ENCODE assay signal across 8 cellular contexts in the genomic region with DNA sequence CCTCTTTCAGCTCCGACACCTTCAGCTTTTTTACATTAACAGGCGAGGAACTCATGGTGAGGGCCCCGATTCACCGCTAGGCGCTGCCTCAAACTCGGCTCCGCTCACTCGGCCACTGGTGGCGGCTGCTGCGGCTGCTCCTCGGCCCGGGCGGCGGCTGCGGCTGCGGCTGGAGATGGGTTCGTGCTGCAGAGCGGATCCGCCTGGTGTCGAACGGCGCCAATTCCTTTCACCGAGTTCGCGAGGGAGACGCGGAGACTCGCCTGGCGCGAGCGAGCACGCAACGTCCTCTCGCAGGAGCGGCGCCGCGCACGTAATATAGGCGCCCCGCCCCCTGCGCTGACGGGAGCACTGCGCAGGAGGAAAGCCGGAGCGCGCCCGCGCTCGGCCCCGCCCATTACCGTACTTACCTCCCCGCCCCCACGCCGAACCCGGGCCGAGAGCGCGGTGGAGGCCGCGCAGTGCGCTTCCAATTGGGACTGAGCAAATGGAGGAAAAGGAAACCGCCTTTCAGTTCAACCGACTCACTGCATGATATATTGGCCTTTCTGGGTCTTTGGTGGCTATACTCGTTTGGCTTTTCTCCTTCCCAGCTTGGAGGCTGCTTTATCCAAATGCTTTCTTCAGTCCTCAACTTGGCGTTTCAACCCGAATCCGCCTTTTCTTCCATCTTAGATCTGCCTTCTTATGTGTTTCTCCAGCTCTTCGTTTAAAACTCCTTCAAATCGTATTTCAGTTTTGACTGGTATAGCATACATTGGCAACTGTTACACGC. TPM values are rescaled to one million over a fixed set of nuclear protein-coding genes. Genes with fewer than 3 reads are reported as not detected.
DNase-seq lines count a peak whose midpoint lies in the region; ATAC-seq and TF ChIP-seq lines count a peak whose summit lies in the region.

HNRNPU (minus strand) TSS at position 291 of the 775 bp plus-strand sequence; CDS start at position 55, 236 bp downstream.

- no peaks in the 10 kb centered on the region for H3K9me2 ChIP-seq in SU-DHL-6 (replicated peaks; ENCODE audit: insufficient read depth, low read length)

- H3F3A ChIP-seq in SU-DHL-6 (ENCODE audit: insufficient read depth): peaks cover 41% of the 10 kb centered on the region; the same call in 1 of the 2 replicates

- no peaks in the 10 kb centered on the region for H3K27me3 Mint-ChIP-seq in activated naive CD8-positive, alpha-beta T cell treated with anti-CD3 and anti-CD28 coated beads, Interleukin-2, amount 10 ng/mL, durations not matched to agents 7 days and 5 days

- intact Hi-C loops in head of caudate nucleus (cut with DNase I): loop anchor here (1.0 to 10.0 kb wide), 3 partner anchors 29 to 180 kb away; partner anchors contain the start of gene COX20
- intact Hi-C loops in ovary (cut with DNase I): loop anchor here in 2 of 4 donors (1.0 to 10.0 kb wide), 3 partner anchors 29 to 210 kb away; partner anchors contain the start of genes COX20 (in 1 of the 2) and DESI2 (in 1 of the 2)
- intact Hi-C loops in thyroid gland (cut with DNase I): loop anchor here (5.0 kb wide), 2 partner anchors 103 to 178 kb away; a partner anchor contains a TSS

- 0 to 1% (median 1%) methylated on average over 43 to 71 of the region's 71 CpGs for WGBS in ovary, 3 donors
- WGBS in thyroid gland, 2 donors: 0 to 2% methylated on average over 10 to 71 of the region's 71 CpGs

- peak; percentile 63 for ATAC-seq in HG02678 (IDR thresholded peaks at IDR 0.05; ENCODE audit: unreplicated experiment)
- ATAC-seq in activated naive CD8-positive, alpha-beta T cell treated with anti-CD3 and anti-CD28 coated beads, Interleukin-2, amount 10 ng/mL, durations not matched to agents 7 days and 5 days (ENCODE audit: low read depth): peak; percentile 66

- TF ChIP-seq POLR2A in ovary (IDR thresholded peaks at IDR 0.05) (peak; percentile 97), thyroid gland (IDR thresholded peaks at IDR 0.05) (peak; percentile 86 to 100)

- peak within 1 kb of the TSS; percentile 100 for H3K4me3 ChIP-seq in SU-DHL-6 (ENCODE audit: insufficient read depth, low read length, poor library complexity, severe bottlenecking)
- H3K4me3 ChIP-seq in ovary: peak within 1 kb of the TSS; percentile 76
- H3K4me3 ChIP-seq in thyroid gland (replicated peaks in 1 of 3): peak within 1 kb of the TSS; percentile 62 to 99 (median 96)

- peaks cover 33% of the 10 kb centered on the region for H3K36me3 ChIP-seq in SU-DHL-6 (ENCODE audit: low read length)
- H3K36me3 ChIP-seq in ovary: no peaks in the 10 kb centered on the region
- H3K36me3 ChIP-seq in thyroid gland: peaks cover 7 to 10% of the 10 kb centered on the region in 2 donors

- H3K9me3 Mint-ChIP-seq in activated naive CD8-positive, alpha-beta T cell treated with anti-CD3 and anti-CD28 coated beads, Interleukin-2, amount 10 ng/mL, durations not matched to agents 7 days and 5 days: no peaks in the 10 kb centered on the region

- peak within 1 kb of the TSS; percentile 99 for H3K9ac ChIP-seq in SU-DHL-6 (ENCODE audit: low read length)

- H4K20me1 ChIP-seq in SU-DHL-6 (ENCODE audit: low read depth, low read length): peaks cover 32% of the 10 kb centered on the region

- TF ChIP-seq CTCF in GM12872 (IDR thresholded peaks at IDR 0.05; ENCODE audit: insufficient read depth, low read depth, low read length) (peak; percentile 40; the same call in 1 of the 3 replicates), SU-DHL-6 (IDR thresholded peaks at IDR 0.05; ENCODE audit: insufficient read depth, low read length, poor library complexity, severe bottlenecking) (no peak), ovary (IDR thresholded peaks at IDR 0.05) (peak; percentile 46 to 71 (median 70)), thyroid gland (IDR thresholded peaks at IDR 0.05) (peak in 3 of 6 experiments; percentile 25 to 46 (median 30))

- H3K4me1 ChIP-seq in ovary (ENCODE audit: insufficient read depth) (peaks cover 9% of the 10 kb centered on the region), thyroid gland (peaks cover 22 to 31% of the 10 kb centered on the region in 2 donors)

- peaks cover 48% of the 10 kb centered on the region for H3K79me2 ChIP-seq in SU-DHL-6 (ENCODE audit: insufficient read depth, low read length)

- TF ChIP-seq EP300 in ovary (IDR thresholded peaks at IDR 0.05): peak; percentile 78

- POLR2A ChIA-PET in activated naive CD8-positive, alpha-beta T cell treated with anti-CD3 and anti-CD28 coated beads, Interleukin-2, amount 10 ng/mL, durations not matched to agents 7 days and 5 days (lab: Charles Lee): interaction anchor here (0.9 to 18.9 kb wide), 13 partner anchors 11 to 413 kb away, joined by 3 to 391 read pairs (median 5); partner anchors contain the start of genes COX20 and DESI2

- H3K27ac Mint-ChIP-seq in activated naive CD8-positive, alpha-beta T cell treated with anti-CD3 and anti-CD28 coated beads, Interleukin-2, amount 10 ng/mL, durations not matched to agents 7 days and 5 days: peak within 1 kb of the TSS; percentile 96

- H3K27ac ChIP-seq in SU-DHL-6 (ENCODE audit: low read depth, low read length): peak within 1 kb of the TSS; percentile 90
- peak within 1 kb of the TSS; percentile 98 to 99 for H3K27ac ChIP-seq in ovary
- peak within 1 kb of the TSS; percentile 98 to 100 (median 100) for H3K27ac ChIP-seq in thyroid gland

- peaks cover 31% of the 10 kb centered on the region for H3K36me3 Mint-ChIP-seq in activated naive CD8-positive, alpha-beta T cell treated with anti-CD3 and anti-CD28 coated beads, Interleukin-2, amount 10 ng/mL, durations not matched to agents 7 days and 5 days

- no peaks in the 10 kb centered on the region for H3K27me3 ChIP-seq in SU-DHL-6 (ENCODE audit: low read length)
- no peaks in the 10 kb centered on the region for H3K27me3 ChIP-seq in ovary
- H3K27me3 ChIP-seq in thyroid gland: no peaks in the 10 kb centered on the region

- peak within 1 kb of the TSS; percentile 77 for H2AFZ ChIP-seq in SU-DHL-6 (ENCODE audit: low read depth, low read length, severe bottlenecking)

- peak within 1 kb of the TSS; percentile 93 for H3K4me2 ChIP-seq in SU-DHL-6 (ENCODE audit: low read depth, low read length, poor library complexity, severe bottlenecking)

- H3K4me3 Mint-ChIP-seq in activated naive CD8-positive, alpha-beta T cell treated with anti-CD3 and anti-CD28 coated beads, Interleukin-2, amount 10 ng/mL, durations not matched to agents 7 days and 5 days: peak within 1 kb of the TSS; percentile 93

- H3K9me3 ChIP-seq in SU-DHL-6 (ENCODE audit: insufficient read depth, low read length) (no peaks in the 10 kb centered on the region), ovary (no peaks in the 10 kb centered on the region), thyroid gland (no peaks in the 10 kb centered on the region)

- peaks cover 29% of the 10 kb centered on the region for H3K4me1 Mint-ChIP-seq in activated naive CD8-positive, alpha-beta T cell treated with anti-CD3 and anti-CD28 coated beads, Interleukin-2, amount 10 ng/mL, durations not matched to agents 7 days and 5 days

- DNase-seq in NCI-H128 (lab: John Stamatoyannopoulos, UW; ENCODE audit: unreplicated experiment) (peak; percentile 96), head of caudate nucleus (peak; percentile 89 to 99 (median 97)), ovary (peak; percentile 96 to 99 (median 97)), thyroid gland (peak; percentile 97)
- DNase-seq in activated naive CD8-positive, alpha-beta T cell treated with anti-CD3 and anti-CD28 coated beads, Interleukin-2, amount 10 ng/mL, durations not matched to agents 7 days and 5 days: peak; percentile 98

RNA-seq across cellular contexts. Expression of gene HNRNPU, which starts in this region (rescaled TPM):
- 100 to 1,000 TPM; 388 to 398 TPM for total RNA-seq in activated naive CD8-positive, alpha-beta T cell treated with anti-CD3 and anti-CD28 coated beads, Interleukin-2, amount 10 ng/mL, durations not matched to agents 7 days and 5 days
- 100 to 1,000 TPM; 269 to 408 (median 314) TPM for total RNA-seq in ovary
- 100 to 1,000 TPM; 163 to 377 TPM for polyA plus RNA-seq in ovary
- 100 to 1,000 TPM; 305 to 433 (median 344) TPM for total RNA-seq in thyroid gland

Comparison
In these comparisons a context has a peak if more than half of its experiments do, and no peak if none do; other contexts are left out.
1. Peak in every context shown above with its lines: DNase-seq, ATAC-seq, H3K4me3 ChIP-seq and H3K27ac ChIP-seq.